Comparison of ENCODE assay signal across 8 cellular contexts in genomic region chr7:55696151-55696805, GRCh38.
DNase-seq lines count a peak whose midpoint lies in the region; ATAC-seq, FAIRE-seq and TF ChIP-seq lines count a peak whose summit lies in the region.
"Not testable (repeated sequence)": the region's sequence is repeated elsewhere in the genome, so short reads cannot be mapped to it uniquely, and the experiment has no call there.

No MANE protein-coding gene starts in this region.

- intact Hi-C loops in PC-3 (cut with micrococcal nuclease); vagina (cut with DNase I): not testable (repeated sequence)

- not testable (repeated sequence) for BruUV-seq in PC-3 (replicated peaks; lab: Mats Ljungman, UMichigan)

- DNase-seq in HCEC 1CT (peak; percentile 6), PC-3 (peak; percentile 77), amniotic stem cell (lab: John Stamatoyannopoulos, UW) (peak; percentile 6), fibroblast of lung (ENCODE audit: low read depth in 2 of 2) (peak; percentile 5 to 8)
- DNase-seq in keratinocyte (ENCODE audit: low read depth, low spot score); omental fat pad (ENCODE audit: low spot score); vagina (ENCODE audit: extremely low spot score in 2 of 2): not testable (repeated sequence)

- H3K9me3 ChIP-seq in BLaER1; PC-3 (ENCODE audit: low read length); fibroblast of lung (ENCODE audit: control insufficient read depth, insufficient read depth, low read depth, low read length); keratinocyte (ENCODE audit: control insufficient read depth, low read depth, low read length); vagina: not testable (repeated sequence)

- CTCF ChIA-PET in PC-3 (lab: Charles Lee): not testable (repeated sequence)

- ATAC-seq in PC-3 (peak; percentile 72), omental fat pad (ENCODE audit: low FRiP score) (peak; percentile 54)

- peak overlapping the region; percentile 36 for H3K4me2 ChIP-seq in BLaER1
- peak overlapping the region; percentile 39 for H3K4me2 ChIP-seq in PC-3 (ENCODE audit: low read length)
- H3K4me2 ChIP-seq in fibroblast of lung (ENCODE audit: extremely low read depth, insufficient read depth, low read length); keratinocyte (ENCODE audit: control insufficient read depth, extremely low read depth, insufficient read depth, low read depth, low read length): not testable (repeated sequence)

- not testable (repeated sequence) for TF ChIP-seq POLR2A in vagina (IDR thresholded peaks at IDR 0.05)

- not testable (repeated sequence) for H4K20me1 ChIP-seq in BLaER1; PC-3 (ENCODE audit: low read length); fibroblast of lung (ENCODE audit: control insufficient read depth, extremely low read depth, insufficient read depth, low read length); keratinocyte (ENCODE audit: control insufficient read depth, extremely low read depth, insufficient read depth, low read length)

- FAIRE-seq in keratinocyte (lab: Jason Lieb, UNC): not testable (repeated sequence)

- H3K27ac ChIP-seq in BLaER1; fibroblast of lung (ENCODE audit: insufficient read depth, low read length): not testable (repeated sequence)
- H3K27ac ChIP-seq in PC-3 (ENCODE audit: low read length) (peak overlapping the region; percentile 92), keratinocyte (ENCODE audit: control insufficient read depth, insufficient read depth, low read length) (peak overlapping the region; percentile 49), vagina (peak overlapping the region; percentile 59)

- not testable (repeated sequence) for TF ChIP-seq CTCF in PC-3 (conservative IDR thresholded peaks at IDR 0.05; ENCODE audit: low read depth, low read length); fibroblast of lung (conservative IDR thresholded peaks at IDR 0.05 in 1 of 2, IDR thresholded peaks at IDR 0.05 in 1 of 2; ENCODE audit: low read depth in 1 of 2, low read length in 2 of 2); keratinocyte (optimal IDR thresholded peaks at IDR 0.05 in 1 of 3, IDR thresholded peaks at IDR 0.05 in 1 of 3, conservative IDR thresholded peaks at IDR 0.05 in 1 of 3; ENCODE audit: extremely low read depth in 1 of 3, insufficient read depth in 2 of 3, low read length in 3 of 3); omental fat pad (IDR thresholded peaks at IDR 0.05); vagina (IDR thresholded peaks at IDR 0.05)

- H3K4me1 ChIP-seq in BLaER1: peaks cover 26% of the 10 kb centered on the region
- H3K4me1 ChIP-seq in PC-3 (ENCODE audit: insufficient read depth, low read length): peaks cover 25% of the 10 kb centered on the region
- H3K4me1 ChIP-seq in fibroblast of lung (ENCODE audit: control insufficient read depth, extremely low read depth, insufficient read depth, low read length); vagina: not testable (repeated sequence)
- peaks cover 27% of the 10 kb centered on the region for H3K4me1 ChIP-seq in keratinocyte (ENCODE audit: control insufficient read depth, extremely low read depth, insufficient read depth, low read length)

- H3K9ac ChIP-seq in BLaER1; fibroblast of lung (ENCODE audit: insufficient read depth, low read length); keratinocyte (ENCODE audit: control insufficient read depth, extremely low read depth, insufficient read depth, low read length): not testable (repeated sequence)
- peak overlapping the region; percentile 61 for H3K9ac ChIP-seq in PC-3 (ENCODE audit: low read length)

- not testable (repeated sequence) for H3K4me3 ChIP-seq in BLaER1; PC-3 (ENCODE audit: low read length); fibroblast of lung (replicated peaks in 1 of 4; ENCODE audit: control extremely low read depth in 1 of 4, insufficient read depth in 1 of 4, low read depth in 3 of 4, low read length in 4 of 4); keratinocyte (ENCODE audit: control insufficient read depth in 2 of 3, extremely low read depth in 1 of 3, insufficient read depth in 2 of 3, low read depth in 1 of 3, low read length in 3 of 3); vagina

- H2AFZ ChIP-seq in PC-3 (ENCODE audit: low read length); fibroblast of lung (ENCODE audit: low read length); keratinocyte (ENCODE audit: control insufficient read depth, low read length): not testable (repeated sequence)

- not testable (repeated sequence) for H3K79me2 ChIP-seq in PC-3 (ENCODE audit: low read length); fibroblast of lung (ENCODE audit: control insufficient read depth, insufficient read depth, low read length); keratinocyte (ENCODE audit: control insufficient read depth, insufficient read depth, low read length)

- H3K9me2 ChIP-seq in PC-3 (replicated peaks; ENCODE audit: low read length): not testable (repeated sequence)

- H3K9me1 ChIP-seq in keratinocyte (ENCODE audit: control insufficient read depth, extremely low read depth, insufficient read depth, low read length): not testable (repeated sequence)

- not testable (repeated sequence) for H3F3A ChIP-seq in PC-3 (ENCODE audit: low read length, unreplicated experiment)

- dilution Hi-C loops in keratinocyte (cut with MboI; ENCODE audit: extremely low pct_ligation_motif_present, low sequenced_read_pairs): not testable (repeated sequence)

- POLR2A ChIA-PET in PC-3 (lab: Charles Lee; ENCODE audit: unreplicated experiment): not testable (repeated sequence)

- H3K36me3 ChIP-seq in BLaER1; PC-3 (ENCODE audit: low read depth, low read length); fibroblast of lung (ENCODE audit: control insufficient read depth, insufficient read depth, low read length); keratinocyte (ENCODE audit: control insufficient read depth in 2 of 2, extremely low read depth in 1 of 2, insufficient read depth in 2 of 2, low read length in 2 of 2); vagina: not testable (repeated sequence)

- not testable (repeated sequence) for H3K27me3 ChIP-seq in BLaER1; PC-3 (ENCODE audit: low read length); fibroblast of lung (ENCODE audit: control insufficient read depth, insufficient read depth, low read length); keratinocyte (ENCODE audit: control insufficient read depth, extremely low read depth, insufficient read depth, low read length); vagina
